Comparison of ENCODE assay signal across 1 cellular context in genomic region chr1:47501069-47501468, GRCh38.
TF ChIP-seq lines count a peak whose summit lies in the region.

No MANE protein-coding gene starts in this region.

TF ChIP-seq in HEK293, 187 proteins besides CTCF, POLR2A, EP300 and RAD21 (continued from another document):
- TF ChIP-seq REST (tag by site-specific recombination; IDR thresholded peaks at IDR 0.05) (0 out of 2 replicates have a peak, but pooled peaks have one; percentile 37), KLF1 (tag by site-specific recombination; IDR thresholded peaks at IDR 0.05) (no peak), ZNF223 (tag by site-specific recombination; IDR thresholded peaks at IDR 0.05) (0 out of 2 replicates have a peak, but pooled peaks have one; percentile 30), ZNF518A (tag by site-specific recombination; conservative IDR thresholded peaks at IDR 0.05; ENCODE audit: low read depth) (peak; percentile 76), ZNF394 (tag by site-specific recombination; IDR thresholded peaks at IDR 0.05; ENCODE audit: borderline replicate concordance) (peak; percentile 83), HOXC10 (CRISPR knock-in tag; IDR thresholded peaks at IDR 0.05) (no peak)
